8 cellular contexts compared by ENCODE assay signal in genomic region chr13:40682449-40683240, GRCh38. TPM values are rescaled to one million over a fixed set of nuclear protein-coding genes. Genes with fewer than 3 reads are reported as not detected.
A peak's percentile ranks its signal among the peaks of the same experiment; 100 is the strongest.
DNase-seq lines count a peak whose midpoint lies in the region; ATAC-seq and TF ChIP-seq lines count a peak whose summit lies in the region.

No MANE protein-coding gene starts in this region.

- H3K27ac ChIP-seq in body of pancreas: no peak overlapping the region

- intact Hi-C loops in body of pancreas (cut with DNase I): loop anchor here (10.0 kb wide), 2 partner anchors 608 to 738 kb away; no protein-coding TSS in a partner anchor

- H3K4me1 ChIP-seq in body of pancreas: no peaks in the 10 kb centered on the region

- DNase-seq in NCI-H2227 (lab: John Stamatoyannopoulos, UW; ENCODE audit: unreplicated experiment) (peak; percentile 32), NCI-H2227 treated with DMSO at 0.1 percent for 48 hours (lab: John Stamatoyannopoulos, UW) (no peak), NCI-H1694 treated with DMSO at 0.1 percent for 48 hours (lab: John Stamatoyannopoulos, UW) (peak; percentile 67), body of pancreas (no peak), medulla oblongata (ENCODE audit: extremely low spot score) (peak; percentile 51)

- no peaks in the 10 kb centered on the region for H3K9me3 ChIP-seq in body of pancreas

- no peaks in the 10 kb centered on the region for H3K27me3 ChIP-seq in body of pancreas

- TF ChIP-seq CTCF in body of pancreas (IDR thresholded peaks at IDR 0.05): peak in 6 of 7 experiments; percentile 51 to 74 (median 61)

- WGBS in body of pancreas, 2 donors: 48 to 50% methylated on average over 11 of the region's 11 CpGs

- no peaks in the 10 kb centered on the region for H3K36me3 ChIP-seq in body of pancreas (replicated peaks in 1 of 2; ENCODE audit: insufficient read depth in 1 of 2, low read depth in 2 of 2)

- TF ChIP-seq POLR2A in body of pancreas (IDR thresholded peaks at IDR 0.05): no peak

- H3K4me3 ChIP-seq in body of pancreas: no peak overlapping the region

- ATAC-seq in body of pancreas (peak; percentile 30), GM18498 (IDR thresholded peaks at IDR 0.05; ENCODE audit: unreplicated experiment) (no peak), GM21619 (IDR thresholded peaks at IDR 0.05; ENCODE audit: unreplicated experiment) (no peak), GM18870 (IDR thresholded peaks at IDR 0.05; ENCODE audit: unreplicated experiment) (no peak)

RNA-seq across cellular contexts. Expression of gene FOXO1, which starts 16.2 kb away (rescaled TPM):
- total RNA-seq in body of pancreas: 10 to 100 TPM; 24.1 to 51.1 TPM

Comparison
In these comparisons a context has a peak if more than half of its experiments do, and no peak if none do; other contexts are left out.
1. DNase-seq: peak in NCI-H2227 (single experiment), NCI-H1694 treated with DMSO at 0.1 percent for 48 hours (single experiment) and medulla oblongata (single experiment); none in NCI-H2227 treated with DMSO at 0.1 percent for 48 hours (single experiment) and body of pancreas (0 of 4).